In genomic region chr1:230159580-230159979, GRCh38 we compare ENCODE assay signal across 1 cellular context.
A peak's percentile ranks its signal among the peaks of the same experiment; 100 is the strongest.
TF ChIP-seq lines count a peak whose summit lies in the region.

No MANE protein-coding gene starts in this region.

TF ChIP-seq in liver, 16 proteins besides CTCF, POLR2A, EP300 and RAD21 (continued from another document):
- peak; percentile 87 for TF ChIP-seq SP1 (IDR thresholded peaks at IDR 0.05)
- peak; percentile 50 for TF ChIP-seq FOXA2 (IDR thresholded peaks at IDR 0.05)
- no peak for TF ChIP-seq NR2F2 (IDR thresholded peaks at IDR 0.05)
- TF ChIP-seq ZBTB33 (IDR thresholded peaks at IDR 0.05): peak; percentile 42
